Comparison of ENCODE assay signal across 21 cellular contexts in genomic region chrX:139815771-139816170, GRCh38.
"Had no signal": no experiment of that assay in that cellular context is flagged by ENCODE, and none has a peak within 500 bp of the region (broad histone marks: within the 10 kb centered on the region; RNA-seq: fewer than 3 reads in every experiment).

No MANE protein-coding gene starts in this region.

- H3K27ac ChIP-seq: ascending aorta, foreskin keratinocyte, psoas muscle, skin epidermis, suprapubic skin, transverse colon, uterus had no signal

- H3K4me3 ChIP-seq: ascending aorta, psoas muscle, skin epidermis, suprapubic skin, transverse colon, uterus had no signal

- H3K4me3 Mint-ChIP-seq: activated CD4-positive, alpha-beta T cell treated with anti-CD3 and anti-CD28 coated beads, Interleukin-2, amount 10 ng/mL, durations not matched to agents 24 days and 14 days; activated T-helper 1 cell treated with anti-CD3 and anti-CD28 coated beads, Interleukin-12 subunit alpha, Interleukin-12 subunit beta, Interleukin-2, Interleukin-4 antibody, amounts not matched to agents 30 ng/mL and 10 ng/mL and 1 ng/mL, durations not matched to agents 14 hours and 24 hours and 36 hours; neural crest cell had no signal

- H3K27ac Mint-ChIP-seq: activated CD4-positive, alpha-beta T cell treated with anti-CD3 and anti-CD28 coated beads, Interleukin-2, amount 10 ng/mL, durations not matched to agents 24 days and 14 days; activated T-helper 1 cell treated with anti-CD3 and anti-CD28 coated beads, Interleukin-12 subunit alpha, Interleukin-12 subunit beta, Interleukin-2, Interleukin-4 antibody, amounts not matched to agents 30 ng/mL and 10 ng/mL and 1 ng/mL, durations not matched to agents 14 hours and 24 hours and 36 hours had no signal

- H3K27me3 Mint-ChIP-seq: activated CD4-positive, alpha-beta T cell treated with anti-CD3 and anti-CD28 coated beads, Interleukin-2, amount 10 ng/mL, durations not matched to agents 24 days and 14 days; stimulated activated naive CD8-positive, alpha-beta T cell treated with anti-CD3 and anti-CD28 coated beads, Interleukin-15, amount 100 ng/mL, for 72 hours had no signal

- H3K4me1 ChIP-seq: ascending aorta, foreskin keratinocyte, psoas muscle, suprapubic skin, transverse colon, uterus had no signal

- DNase-seq: activated CD4-positive, alpha-beta T cell treated with anti-CD3 and anti-CD28 coated beads, Interleukin-2, amount 10 ng/mL, durations not matched to agents 24 days and 14 days; activated CD4-positive, CD25-positive, alpha-beta regulatory T cell; activated gamma-delta T cell treated with Interleukin-2 at 50 U/mL for 16 hours; foreskin keratinocyte; glutamatergic neuron; hypothalamus; mammary epithelial cell; psoas muscle; right cardiac atrium; stimulated activated naive CD8-positive, alpha-beta T cell treated with anti-CD3 and anti-CD28 coated beads, Interleukin-15, amount 100 ng/mL, for 72 hours; T1000; transverse colon; uterus had no signal

- ATAC-seq: foreskin keratinocyte; left lobe of liver; psoas muscle; right cardiac atrium; stimulated activated naive CD8-positive, alpha-beta T cell treated with anti-CD3 and anti-CD28 coated beads, Interleukin-15, amount 100 ng/mL, for 72 hours had no signal

- H3K9me3 ChIP-seq: ascending aorta, psoas muscle, suprapubic skin, transverse colon, uterus had no signal

- H3K9me3 Mint-ChIP-seq: activated CD4-positive, alpha-beta T cell treated with anti-CD3 and anti-CD28 coated beads, Interleukin-2, amount 10 ng/mL, durations not matched to agents 24 days and 14 days; activated T-helper 1 cell treated with anti-CD3 and anti-CD28 coated beads, Interleukin-12 subunit alpha, Interleukin-12 subunit beta, Interleukin-2, Interleukin-4 antibody, amounts not matched to agents 30 ng/mL and 10 ng/mL and 1 ng/mL, durations not matched to agents 14 hours and 24 hours and 36 hours; neural crest cell; stimulated activated naive CD8-positive, alpha-beta T cell treated with anti-CD3 and anti-CD28 coated beads, Interleukin-15, amount 100 ng/mL, for 72 hours had no signal

- H3K36me3 ChIP-seq: suprapubic skin, transverse colon, uterus had no signal

- H3K27me3 ChIP-seq: ascending aorta, foreskin keratinocyte, suprapubic skin, transverse colon, uterus had no signal

- FAIRE-seq: bronchial epithelial cell, keratinocyte had no signal
